Comparison of ENCODE assay signal across 25 cellular contexts in genomic region chr19:31761281-31761913, GRCh38.
"Had no signal": no experiment of that assay in that cellular context is flagged by ENCODE, and none has a peak within 500 bp of the region (broad histone marks: within the 10 kb centered on the region; RNA-seq: fewer than 3 reads in every experiment).

No MANE protein-coding gene starts in this region.

- H3K4me1 Mint-ChIP-seq: naive thymus-derived CD8-positive, alpha-beta T cell; nephron; stimulated activated naive B cell treated with anti-CD40 and anti-IgM and Interleukin-4, amounts not matched to agents 10 μg/mL and 1 μg/mL and 100 μg/mL, for 72 hours had no signal

- H3K27ac Mint-ChIP-seq: nephron; stimulated activated naive B cell treated with anti-CD40 and anti-IgM and Interleukin-4, amounts not matched to agents 10 μg/mL and 1 μg/mL and 100 μg/mL, for 72 hours had no signal

- H3K4me3 ChIP-seq: left ventricle myocardium inferior, lung, pancreas, prostate gland, skin epidermis, stomach, testis, tibial artery, upper lobe of right lung had no signal

- H3K27me3 Mint-ChIP-seq: stimulated activated naive B cell treated with anti-CD40 and anti-IgM and Interleukin-4, amounts not matched to agents 10 μg/mL and 1 μg/mL and 100 μg/mL, for 72 hours had no signal

- H3K36me3 Mint-ChIP-seq: stimulated activated naive B cell treated with anti-CD40 and anti-IgM and Interleukin-4, amounts not matched to agents 10 μg/mL and 1 μg/mL and 100 μg/mL, for 72 hours had no signal

- ATAC-seq: naive thymus-derived CD8-positive, alpha-beta T cell; pancreas; right cardiac atrium; sciatic nerve; stimulated activated naive B cell treated with anti-CD40 and anti-IgM and Interleukin-4, amounts not matched to agents 10 μg/mL and 1 μg/mL and 100 μg/mL, for 72 hours; stimulated activated naive CD8-positive, alpha-beta T cell treated with anti-CD3 and anti-CD28 coated beads, Interleukin-15, Interleukin-2, amounts not matched to agents 100 U/mL and 50 U/mL, for 24 hours; upper lobe of right lung had no signal

- DNase-seq: hippocampal formation; islet precursor cell; left ventricle myocardium inferior; naive thymus-derived CD8-positive, alpha-beta T cell; nucleus accumbens; pancreas; posterior cingulate gyrus; retina; right cardiac atrium; stimulated activated CD4-positive, alpha-beta T cell treated with anti-CD3 and anti-CD28 coated beads, Interleukin-12 subunit alpha, Interleukin-12 subunit beta, amount 100 ng/mL, for 4 hours; stimulated activated CD4-positive, alpha-beta T cell treated with anti-CD3 and anti-CD28 coated beads, Interleukin-15, amount 100 ng/mL, for 24 hours; stimulated activated CD4-positive, alpha-beta T cell treated with anti-CD3 and anti-CD28 coated beads, Interleukin-2, amount 100 ng/mL, for 24 hours; stimulated activated CD4-positive, alpha-beta T cell treated with anti-CD3 and anti-CD28 coated beads, Interleukin-4, amount 100 ng/mL, for 1 hour; stimulated activated naive B cell treated with anti-CD40 and anti-IgM and Interleukin-4, amounts not matched to agents 10 μg/mL and 1 μg/mL and 100 μg/mL, for 72 hours; stimulated activated naive CD8-positive, alpha-beta T cell treated with anti-CD3 and anti-CD28 coated beads, Interleukin-15, Interleukin-2, amounts not matched to agents 100 U/mL and 50 U/mL, for 24 hours; stomach; testis; tibial artery; trophoblast cell; upper lobe of right lung had no signal

- H3K9me3 ChIP-seq: pancreas, prostate gland, testis, tibial artery, upper lobe of right lung had no signal

- H3K36me3 ChIP-seq: left ventricle myocardium inferior, pancreas, prostate gland, stomach, tibial artery, upper lobe of right lung had no signal

- H3K4me1 ChIP-seq: left ventricle myocardium inferior, pancreas, prostate gland, stomach, testis, tibial artery, upper lobe of right lung had no signal

- H3K27me3 ChIP-seq: pancreas, testis, tibial artery, upper lobe of right lung had no signal

- H3K4me3 Mint-ChIP-seq: naive thymus-derived CD8-positive, alpha-beta T cell; nephron; stimulated activated naive B cell treated with anti-CD40 and anti-IgM and Interleukin-4, amounts not matched to agents 10 μg/mL and 1 μg/mL and 100 μg/mL, for 72 hours had no signal

- H3K27ac ChIP-seq: left ventricle myocardium inferior, pancreas, prostate gland, skin epidermis, stomach, testis, tibial artery, upper lobe of right lung had no signal
